Comparison of ENCODE assay signal across 1 cellular context in the genomic region with DNA sequence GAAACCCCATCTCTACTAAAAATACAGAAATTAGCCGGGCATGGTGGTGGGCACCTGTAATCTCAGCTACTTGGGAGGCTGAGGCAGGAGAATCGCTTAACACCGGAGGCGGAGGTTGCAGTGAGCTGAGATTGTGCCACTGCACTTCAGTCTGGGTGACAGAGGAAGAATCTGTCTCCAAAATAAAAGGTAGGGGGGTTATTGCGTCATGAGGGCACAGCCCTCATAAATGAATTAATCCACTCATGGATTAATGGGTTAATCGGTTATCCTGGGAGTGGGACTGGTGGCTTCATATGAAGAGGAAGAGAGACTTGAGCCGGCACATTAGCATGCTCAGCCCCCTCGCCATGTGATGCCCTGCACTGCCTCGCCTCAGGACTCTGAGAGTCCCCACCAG. TPM values are rescaled to one million over a fixed set of nuclear protein-coding genes. Genes with fewer than 3 reads are reported as not detected.
"Had no signal": no experiment of that assay in that cellular context is flagged by ENCODE, and none has a peak within 500 bp of the region (broad histone marks: within the 10 kb centered on the region; RNA-seq: fewer than 3 reads in every experiment).

No MANE protein-coding gene starts in this region.

RNA-seq across cellular contexts. Expression of a gene that starts 25.1 kb away (rescaled TPM):
- total RNA-seq: OCI-LY7 had no signal
